Comparison of ENCODE assay signal across 1 cellular context in genomic region chr17:42561908-42562844, GRCh38.
TF ChIP-seq lines count a peak whose summit lies in the region.

COASY (plus strand) TSS chr17:42562148; CDS start chr17:42562623, 475 bp downstream.

TF ChIP-seq in K562, 482 proteins besides CTCF, POLR2A, EP300 and RAD21 (continued from another document and continues in another):
- TF ChIP-seq CUX1 (CRISPR knock-in tag; IDR thresholded peaks at IDR 0.05) (no peak), XRCC3 (IDR thresholded peaks at IDR 0.05) (no peak), HDAC2 (IDR thresholded peaks at IDR 0.05) (peak; percentile 95; the same call in 1 of the 2 replicates), TCF3 (CRISPR knock-in tag; IDR thresholded peaks at IDR 0.05) (no peak), ZNF695 (CRISPR knock-in tag; IDR thresholded peaks at IDR 0.05) (no peak), SMARCB1 (IDR thresholded peaks at IDR 0.05; ENCODE audit: insufficient read length, low read depth) (no peak), MAFF (IDR thresholded peaks at IDR 0.05; ENCODE audit: low read length) (peak; percentile 81; the same call in 1 of the 2 replicates), LCOR (CRISPR knock-in tag; IDR thresholded peaks at IDR 0.05) (0 out of 2 replicates have a peak, but pooled peaks have one; percentile 9), PRMT5 (CRISPR knock-in tag; IDR thresholded peaks at IDR 0.05) (0 out of 2 replicates have a peak, but pooled peaks have one; percentile 31), BCLAF1 (IDR thresholded peaks at IDR 0.05; ENCODE audit: borderline replicate concordance in 1 of 2, control insufficient read depth in 1 of 2, low read depth in 2 of 2, low read length in 1 of 2) (no peak), HSF4 (CRISPR knock-in tag; IDR thresholded peaks at IDR 0.05; ENCODE audit: borderline replicate concordance) (no peak), ZFP30 (CRISPR knock-in tag; IDR thresholded peaks at IDR 0.05; ENCODE audit: borderline replicate concordance) (no peak), EHMT2 (IDR thresholded peaks at IDR 0.05) (no peak), ZNF764 (CRISPR knock-in tag; IDR thresholded peaks at IDR 0.05; ENCODE audit: low read depth) (no peak), NCOA1 (IDR thresholded peaks at IDR 0.05; ENCODE audit: low read depth) (no peak; the same call in 1 of the 2 replicates), ZFP91 (CRISPR knock-in tag; IDR thresholded peaks at IDR 0.05) (no peak), GTF2F1 (IDR thresholded peaks at IDR 0.05; ENCODE audit: low read depth, low read length) (no peak), TBL1XR1 (IDR thresholded peaks at IDR 0.05; ENCODE audit: low read length in 2 of 2) (peak in 1 of 2 experiments; percentile 51; a peak in 2 of 4 replicates), ZNF23 (CRISPR knock-in tag; IDR thresholded peaks at IDR 0.05) (no peak), NR2F6 (CRISPR knock-in tag; IDR thresholded peaks at IDR 0.05) (no peak), ELK1 (CRISPR knock-in tag; IDR thresholded peaks at IDR 0.05) (no peak), TAF1 (IDR thresholded peaks at IDR 0.05; ENCODE audit: control insufficient read depth, extremely low read depth, insufficient read depth, low read length, severe bottlenecking) (peak; percentile 90), FOXO4 (CRISPR knock-in tag; IDR thresholded peaks at IDR 0.05) (no peak), SREBF1 (IDR thresholded peaks at IDR 0.05; ENCODE audit: borderline replicate concordance, low read depth, low read length) (no peak), ZNF274 (IDR thresholded peaks at IDR 0.05; ENCODE audit: borderline replicate concordance, low read depth, low read length) (no peak), TFAM (CRISPR knock-in tag; conservative IDR thresholded peaks at IDR 0.05) (no peak), CBFA2T2 (conservative IDR thresholded peaks at IDR 0.05) (no peak), E2F8 (IDR thresholded peaks at IDR 0.05; ENCODE audit: low read depth, partially characterized antibody) (peak; percentile 58), ZNF224 (CRISPR knock-in tag; IDR thresholded peaks at IDR 0.05) (no peak), PCBP2 (IDR thresholded peaks at IDR 0.05; ENCODE audit: low read depth, low read length, poor library complexity, severe bottlenecking) (no peak), FOXJ2 (tag; IDR thresholded peaks at IDR 0.05) (no peak), POU5F1 (IDR thresholded peaks at IDR 0.05; ENCODE audit: borderline replicate concordance, low read depth, low read length, partially characterized antibody) (peak; percentile 98), POLR2G (IDR thresholded peaks at IDR 0.05; ENCODE audit: low read depth, low read length) (peak; percentile 64), ZNF518B (CRISPR knock-in tag; IDR thresholded peaks at IDR 0.05) (no peak), ZBTB2 (IDR thresholded peaks at IDR 0.05) (no peak), IRF2 (CRISPR knock-in tag; IDR thresholded peaks at IDR 0.05) (no peak), CXXC5 (CRISPR knock-in tag; IDR thresholded peaks at IDR 0.05) (peak; percentile 90), ETS2 (tag; IDR thresholded peaks at IDR 0.05; ENCODE audit: borderline replicate concordance, poor library complexity, severe bottlenecking) (no peak), SRSF1 (IDR thresholded peaks at IDR 0.05; ENCODE audit: low read depth, low read length) (no peak), VEZF1 (CRISPR knock-in tag; IDR thresholded peaks at IDR 0.05) (peak; percentile 87)
